15 cellular contexts compared by ENCODE assay signal in the genomic region with DNA sequence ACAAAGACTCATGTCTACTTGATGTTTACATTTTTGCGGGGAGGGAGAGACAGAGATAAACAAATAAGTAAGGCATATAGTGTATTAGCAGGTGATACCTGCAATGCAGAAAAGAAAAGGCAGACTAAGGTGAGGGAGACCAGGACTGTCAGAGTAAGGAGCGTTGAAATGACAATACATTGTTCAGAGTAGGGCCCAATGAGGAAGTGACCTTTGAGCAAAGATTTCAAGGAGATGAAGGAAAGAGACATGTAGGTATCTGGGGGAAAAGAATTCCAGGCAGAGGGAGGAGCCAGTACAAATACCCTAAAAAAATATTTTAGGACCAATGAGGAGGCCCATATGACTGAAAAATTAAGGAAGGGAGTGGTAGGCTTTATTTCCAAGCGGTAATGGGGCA.
DNase-seq lines count a peak whose midpoint lies in the region; ATAC-seq and TF ChIP-seq lines count a peak whose summit lies in the region.
"Had no signal": no experiment of that assay in that cellular context is flagged by ENCODE, and none has a peak within 500 bp of the region (broad histone marks: within the 10 kb centered on the region; RNA-seq: fewer than 3 reads in every experiment).

No MANE protein-coding gene starts in this region.

- TF ChIP-seq RAD21 in SK-N-SH (IDR thresholded peaks at IDR 0.05; ENCODE audit: low read length): no peak

- H3K79me2 ChIP-seq in SK-N-SH (ENCODE audit: insufficient read depth): no peaks in the 10 kb centered on the region

- no peaks in the 10 kb centered on the region for H3K36me3 ChIP-seq in SK-N-SH (replicated peaks in 1 of 2; ENCODE audit: control insufficient read depth in 1 of 2, insufficient read depth in 2 of 2, low read length in 1 of 2)

- no peak overlapping the region for H3K27ac ChIP-seq in SK-N-SH (ENCODE audit: low read depth in 2 of 2, low read length in 1 of 2)
- H3K27ac ChIP-seq: C4-2B had no signal

- H3F3A ChIP-seq in SK-N-SH (replicated peaks; ENCODE audit: insufficient read depth): no peaks in the 10 kb centered on the region

- H2AFZ ChIP-seq in SK-N-SH (ENCODE audit: low read depth): no peak overlapping the region

- H3K9me3 ChIP-seq in SK-N-SH: no peaks in the 10 kb centered on the region

- H3K4me2 ChIP-seq in SK-N-SH: no peak overlapping the region

- ATAC-seq in stimulated activated naive CD8-positive, alpha-beta T cell treated with anti-CD3 and anti-CD28 coated beads, Interleukin-15, amount 100 ng/mL, for 72 hours: no peak
- ATAC-seq in left colon: peak; percentile 96

- H4K20me1 ChIP-seq in SK-N-SH (ENCODE audit: insufficient read depth): no peaks in the 10 kb centered on the region

- TF ChIP-seq CTCF in LNCaP clone FGC (IDR thresholded peaks at IDR 0.05; ENCODE audit: control insufficient read depth, extremely low read depth, insufficient read depth) (no peak), SK-N-SH (IDR thresholded peaks at IDR 0.05) (no peak)

- no peak overlapping the region for H3K9ac ChIP-seq in SK-N-SH

- H3K4me3 Mint-ChIP-seq in stimulated activated naive CD8-positive, alpha-beta T cell treated with anti-CD3 and anti-CD28 coated beads, Interleukin-15, Interleukin-2, amounts not matched to agents 100 ng/mL and 50 ng/mL, for 24 hours: no peak overlapping the region
- H3K4me3 Mint-ChIP-seq in stimulated activated naive CD8-positive, alpha-beta T cell treated with anti-CD3 and anti-CD28 coated beads, Interleukin-15, amount 100 ng/mL, for 72 hours: no peak overlapping the region
- H3K4me3 Mint-ChIP-seq: CD4-positive, alpha-beta memory T cell; H9; IgD-negative memory B cell had no signal

- peaks cover 14% of the 10 kb centered on the region for H3K4me1 Mint-ChIP-seq in stimulated activated naive CD8-positive, alpha-beta T cell treated with anti-CD3 and anti-CD28 coated beads, Interleukin-15, Interleukin-2, amounts not matched to agents 100 ng/mL and 50 ng/mL, for 24 hours (ENCODE audit: low read depth)
- peaks cover 24% of the 10 kb centered on the region for H3K4me1 Mint-ChIP-seq in stimulated activated naive CD8-positive, alpha-beta T cell treated with anti-CD3 and anti-CD28 coated beads, Interleukin-15, amount 100 ng/mL, for 72 hours

- no peaks in the 10 kb centered on the region for H3K9me3 Mint-ChIP-seq in stimulated activated naive CD8-positive, alpha-beta T cell treated with anti-CD3 and anti-CD28 coated beads, Interleukin-15, Interleukin-2, amounts not matched to agents 100 ng/mL and 50 ng/mL, for 24 hours
- H3K9me3 Mint-ChIP-seq in stimulated activated naive CD8-positive, alpha-beta T cell treated with anti-CD3 and anti-CD28 coated beads, Interleukin-15, amount 100 ng/mL, for 72 hours: no peaks in the 10 kb centered on the region
- H3K9me3 Mint-ChIP-seq: CD4-positive, alpha-beta memory T cell; H9; IgD-negative memory B cell had no signal

- no peaks in the 10 kb centered on the region for H3K27me3 ChIP-seq in SK-N-SH (ENCODE audit: insufficient read depth)

- H3K4me1 ChIP-seq in SK-N-SH (ENCODE audit: control insufficient read depth in 1 of 2, insufficient read depth in 2 of 2, low read depth in 1 of 2, low read length in 1 of 2): peaks cover 0 to 6% of the 10 kb centered on the region in 2 experiments; a peak in 3 of 4 replicates

- no peaks in the 10 kb centered on the region for H3K27me3 Mint-ChIP-seq in stimulated activated naive CD8-positive, alpha-beta T cell treated with anti-CD3 and anti-CD28 coated beads, Interleukin-15, Interleukin-2, amounts not matched to agents 100 ng/mL and 50 ng/mL, for 24 hours
- no peaks in the 10 kb centered on the region for H3K27me3 Mint-ChIP-seq in stimulated activated naive CD8-positive, alpha-beta T cell treated with anti-CD3 and anti-CD28 coated beads, Interleukin-15, amount 100 ng/mL, for 72 hours
- H3K27me3 Mint-ChIP-seq: CD4-positive, alpha-beta memory T cell; IgD-negative memory B cell had no signal

- H3K4me3 ChIP-seq in LNCaP clone FGC (ENCODE audit: low read depth, low read length) (no peak overlapping the region), SK-N-SH (ENCODE audit: low read depth in 2 of 2, low read length in 1 of 2) (no peak overlapping the region)

- WGBS in SK-N-SH (ENCODE audit: low lambda C conversion rate): 87% methylated on average over 3 of the region's 3 CpGs

- no peaks in the 10 kb centered on the region for H3K36me3 Mint-ChIP-seq in stimulated activated naive CD8-positive, alpha-beta T cell treated with anti-CD3 and anti-CD28 coated beads, Interleukin-15, Interleukin-2, amounts not matched to agents 100 ng/mL and 50 ng/mL, for 24 hours (ENCODE audit: low read depth)
- H3K36me3 Mint-ChIP-seq: CD4-positive, alpha-beta memory T cell; IgD-negative memory B cell had no signal

- DNase-seq in stimulated activated naive CD8-positive, alpha-beta T cell treated with anti-CD3 and anti-CD28 coated beads, Interleukin-15, amount 100 ng/mL, for 72 hours: no peak
- DNase-seq in LNCaP clone FGC (ENCODE audit: low read depth) (peak; percentile 41), left colon (no peak), SK-N-SH (no peak), NCI-H1105 (lab: John Stamatoyannopoulos, UW) (no peak)
- DNase-seq in stimulated activated CD4-positive, alpha-beta T cell treated with anti-CD3 and anti-CD28 coated beads, Interleukin-4, amount 100 ng/mL, for 1 hour: no peak
- DNase-seq: AML-193; CD4-positive, alpha-beta memory T cell; DMS153; DMS79; GF-D8; H9 had no signal

- TF ChIP-seq EP300 in SK-N-SH (IDR thresholded peaks at IDR 0.05; ENCODE audit: borderline replicate concordance in 1 of 2, low read depth in 1 of 2, low read length in 1 of 2): no peak

- H3K9me2 ChIP-seq in SK-N-SH: no peaks in the 10 kb centered on the region

- H3K27ac Mint-ChIP-seq in stimulated activated naive CD8-positive, alpha-beta T cell treated with anti-CD3 and anti-CD28 coated beads, Interleukin-15, Interleukin-2, amounts not matched to agents 100 ng/mL and 50 ng/mL, for 24 hours: peak overlapping the region; percentile 51
- H3K27ac Mint-ChIP-seq in stimulated activated naive CD8-positive, alpha-beta T cell treated with anti-CD3 and anti-CD28 coated beads, Interleukin-15, amount 100 ng/mL, for 72 hours: no peak overlapping the region
- H3K27ac Mint-ChIP-seq: H9, IgD-negative memory B cell had no signal

- POLR2A ChIA-PET in SK-N-SH (lab: Yijun Ruan, JAX): no interaction called here

- intact Hi-C loops in left colon (cut with DNase I, micrococcal nuclease): no loop called here

- CTCF ChIA-PET in SK-N-SH (lab: Yijun Ruan, JAX): interaction anchor here (1.2 to 7.2 kb wide), 11 partner anchors 11 to 196 kb away, joined by 3 to 63 read pairs (median 10); no protein-coding TSS in a partner anchor

TF ChIP-seq in SK-N-SH, 30 proteins besides CTCF, POLR2A, EP300 and RAD21:
- TF ChIP-seq, protein P1, sequence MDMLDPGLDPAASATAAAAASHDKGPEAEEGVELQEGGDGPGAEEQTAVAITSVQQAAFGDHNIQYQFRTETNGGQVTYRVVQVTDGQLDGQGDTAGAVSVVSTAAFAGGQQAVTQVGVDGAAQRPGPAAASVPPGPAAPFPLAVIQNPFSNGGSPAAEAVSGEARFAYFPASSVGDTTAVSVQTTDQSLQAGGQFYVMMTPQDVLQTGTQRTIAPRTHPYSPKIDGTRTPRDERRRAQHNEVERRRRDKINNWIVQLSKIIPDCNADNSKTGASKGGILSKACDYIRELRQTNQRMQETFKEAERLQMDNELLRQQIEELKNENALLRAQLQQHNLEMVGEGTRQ (IDR thresholded peaks at IDR 0.05; ENCODE audit: borderline replicate concordance, low read depth, low read length): no peak
- TF ChIP-seq, protein P2, sequence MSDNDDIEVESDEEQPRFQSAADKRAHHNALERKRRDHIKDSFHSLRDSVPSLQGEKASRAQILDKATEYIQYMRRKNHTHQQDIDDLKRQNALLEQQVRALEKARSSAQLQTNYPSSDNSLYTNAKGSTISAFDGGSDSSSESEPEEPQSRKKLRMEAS (IDR thresholded peaks at IDR 0.05; ENCODE audit: low read depth): no peak
- TF ChIP-seq TCF12 (IDR thresholded peaks at IDR 0.05) (no peak), POLR2AphosphoS5 (IDR thresholded peaks at IDR 0.05; ENCODE audit: low read depth, low read length) (no peak), SMC3 (IDR thresholded peaks at IDR 0.05; ENCODE audit: low read depth, low read length) (no peak), RFX5 (IDR thresholded peaks at IDR 0.05; ENCODE audit: low read length) (no peak), NRF1 (IDR thresholded peaks at IDR 0.05; ENCODE audit: low read depth, low read length) (no peak), EZH2phosphoT487 (IDR thresholded peaks at IDR 0.05; ENCODE audit: borderline replicate concordance, low read depth) (no peak), TEAD4 (IDR thresholded peaks at IDR 0.05; ENCODE audit: borderline replicate concordance, insufficient read depth) (no peak)
